Comparison of ENCODE assay signal across 21 cellular contexts in the genomic region with DNA sequence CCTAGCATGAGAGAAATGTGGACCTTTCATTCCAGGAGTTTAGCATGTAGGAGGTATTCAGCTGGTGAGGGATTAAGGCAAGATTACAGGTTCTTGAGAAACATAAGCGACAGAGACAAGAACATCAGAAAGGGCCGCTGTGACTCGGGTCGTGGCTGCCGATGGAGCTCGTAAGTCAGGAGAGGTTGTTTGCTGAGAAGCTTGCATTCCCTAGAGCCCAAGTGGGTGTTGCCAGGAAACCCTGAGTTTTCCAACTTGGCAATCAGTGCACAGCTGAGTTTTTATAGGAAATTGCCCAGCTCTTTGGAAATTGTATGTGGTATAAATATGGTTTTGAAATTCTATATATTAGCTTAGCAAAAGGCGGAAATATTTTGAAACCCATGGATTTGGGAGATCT. TPM values are rescaled to one million over a fixed set of nuclear protein-coding genes. Genes with fewer than 3 reads are reported as not detected.
DNase-seq lines count a peak whose midpoint lies in the region; ATAC-seq and TF ChIP-seq lines count a peak whose summit lies in the region.
"Had no signal": no experiment of that assay in that cellular context is flagged by ENCODE, and none has a peak within 500 bp of the region (broad histone marks: within the 10 kb centered on the region; RNA-seq: fewer than 3 reads in every experiment).

No MANE protein-coding gene starts in this region.

- H3K9me3 ChIP-seq in GM23248 (ENCODE audit: low read depth) (no peaks in the 10 kb centered on the region), thoracic aorta (peaks cover 3% of the 10 kb centered on the region)

- H2AFZ ChIP-seq in GM23248 = peak overlapping the region; percentile 4; the same call in 1 of the 2 replicates
- H2AFZ ChIP-seq: hepatocyte had no signal

- no peak overlapping the region for H3K4me2 ChIP-seq in GM23248 (ENCODE audit: unreplicated experiment)
- H3K4me2 ChIP-seq: hepatocyte had no signal

- ATAC-seq in left colon (peak; percentile 27), thoracic aorta (ENCODE audit: insufficient number of reproducible peaks, low FRiP score, low read depth) (no peak), GM21526 (IDR thresholded peaks at IDR 0.05; ENCODE audit: low FRiP score, unreplicated experiment) (no peak)
- ATAC-seq: activated naive CD8-positive, alpha-beta T cell treated with anti-CD3 and anti-CD28 coated beads, Interleukin-2, amount 50 U/mL, for 24 hours; lower lobe of right lung had no signal

- intact Hi-C loops in left colon (cut with DNase I, micrococcal nuclease) = loop anchor here in 1 of 2 donors (10.0 kb wide), 1 partner anchor 138 kb away; no protein-coding TSS in a partner anchor

- H3K27ac ChIP-seq in GM23248 = no peak overlapping the region
- H3K27ac ChIP-seq in thoracic aorta = no peak overlapping the region
- H3K27ac ChIP-seq: brain microvascular endothelial cell, hepatocyte, lower lobe of right lung had no signal

- no peaks in the 10 kb centered on the region for H4K20me1 ChIP-seq in GM23248 (ENCODE audit: insufficient read depth)

- in situ Hi-C loops in GM23248 (cut with MboI) = no loop called here

- H3K27me3 ChIP-seq in GM23248 (replicated peaks; ENCODE audit: insufficient read depth) (no peaks in the 10 kb centered on the region), thoracic aorta (replicated peaks; ENCODE audit: insufficient read depth) (no peaks in the 10 kb centered on the region)
- H3K27me3 ChIP-seq: brain microvascular endothelial cell, hepatocyte had no signal

- H3K79me2 ChIP-seq in GM23248 (ENCODE audit: insufficient read depth) = no peaks in the 10 kb centered on the region
- H3K79me2 ChIP-seq: hepatocyte had no signal

- H3K4me1 ChIP-seq in GM23248 (ENCODE audit: insufficient read depth) = peaks cover 7% of the 10 kb centered on the region
- peaks cover 0 to 14% of the 10 kb centered on the region in 2 donors for H3K4me1 ChIP-seq in thoracic aorta (ENCODE audit: control insufficient read depth in 1 of 2, low read depth in 2 of 2)

- no peak for TF ChIP-seq CTCF in thoracic aorta (IDR thresholded peaks at IDR 0.05)

- H3K36me3 ChIP-seq in GM23248 (ENCODE audit: low read depth) = no peaks in the 10 kb centered on the region
- H3K36me3 ChIP-seq in thoracic aorta = no peaks in the 10 kb centered on the region
- H3K36me3 ChIP-seq: brain microvascular endothelial cell, lower lobe of right lung had no signal

- no peak overlapping the region for H3K9ac ChIP-seq in GM23248

- 27 to 35% methylated on average over 7 of the region's 7 CpGs for WGBS in GM23248 (ENCODE audit: low coverage in 1 of 2, low lambda C conversion rate in 2 of 2, missing lambda C conversion rate in 2 of 2), 2 experiments

- H3K9me2 ChIP-seq in GM23248 (ENCODE audit: insufficient read depth) = no peaks in the 10 kb centered on the region

- DNase-seq in GM23248 = peak; percentile 50
- peak; percentile 84 for DNase-seq in fibroblast of gingiva (ENCODE audit: low read depth)
- DNase-seq in left colon = no peak
- no peak for DNase-seq in thoracic aorta (ENCODE audit: low spot score)
- no peak for DNase-seq in NCI-H146 treated with DMSO at 0.1 percent for 48 hours (lab: John Stamatoyannopoulos, UW; ENCODE audit: unreplicated experiment)
- DNase-seq in NCI-H187 treated with DMSO at 0.1 percent for 48 hours (lab: John Stamatoyannopoulos, UW) = no peak
- DNase-seq: activated CD4-positive, alpha-beta memory T cell treated with anti-CD3 and anti-CD28 coated beads, Interleukin-2, amount 10 ng/mL, durations not matched to agents 7 days and 5 days; activated effector memory CD4-positive, alpha-beta T cell treated with Interleukin-2 at 50 U/mL for 16 hours; activated naive CD8-positive, alpha-beta T cell treated with anti-CD3 and anti-CD28 coated beads, Interleukin-2, amount 50 U/mL, for 24 hours; brain microvascular endothelial cell; CD4-positive, CD25-positive, alpha-beta regulatory T cell; foreskin fibroblast; KBM-7; lower lobe of right lung; NCI-H146; NCI-H82; stimulated activated CD4-positive, alpha-beta T cell treated with anti-CD3 and anti-CD28 coated beads, Interleukin-4, amount 100 ng/mL, for 24 hours; stimulated activated naive CD4-positive, alpha-beta T cell treated with Interleukin-2 at 50 U/mL for 16 hours had no signal

- no peaks in the 10 kb centered on the region for H3F3A ChIP-seq in GM23248 (ENCODE audit: insufficient read depth)

- H3K4me3 ChIP-seq in GM23248 = no peak overlapping the region
- peak overlapping the region; percentile 3 for H3K4me3 ChIP-seq in thoracic aorta
- H3K4me3 ChIP-seq: hepatocyte, lower lobe of right lung had no signal

RNA-seq across cellular contexts. Expression of gene CYP1B1, which starts 46.4 kb away (rescaled TPM):
- total RNA-seq in GM23248 (2014; rRNA removed; shearing (Covaris generic)) = 51.0 and 56.0 TPM in 2 replicates
- polyA plus RNA-seq in GM23248 (2016; fragmentation: Nextera tagmentation; extraction: Ambion mirVana) = 112 and 116 TPM in 2 replicates
- total RNA-seq in left colon = 1 to 10 TPM; 2.5 to 4.3 TPM
- 10 to 100 TPM; 27.1 to 83.0 TPM for total RNA-seq in thoracic aorta
- total RNA-seq: CD4-positive, CD25-positive, alpha-beta regulatory T cell; HT1080 had no signal

Comparison
In these comparisons a context has a peak if more than half of its experiments do, and no peak if none do; other contexts are left out.
1. DNase-seq: peak in GM23248 (single experiment) and fibroblast of gingiva (single experiment); none in left colon (0 of 2), thoracic aorta (single experiment), NCI-H146 treated with DMSO at 0.1 percent for 48 hours (single experiment) and NCI-H187 treated with DMSO at 0.1 percent for 48 hours (single experiment).